ENCODE assay signal across 1 cellular context in the genomic region with DNA sequence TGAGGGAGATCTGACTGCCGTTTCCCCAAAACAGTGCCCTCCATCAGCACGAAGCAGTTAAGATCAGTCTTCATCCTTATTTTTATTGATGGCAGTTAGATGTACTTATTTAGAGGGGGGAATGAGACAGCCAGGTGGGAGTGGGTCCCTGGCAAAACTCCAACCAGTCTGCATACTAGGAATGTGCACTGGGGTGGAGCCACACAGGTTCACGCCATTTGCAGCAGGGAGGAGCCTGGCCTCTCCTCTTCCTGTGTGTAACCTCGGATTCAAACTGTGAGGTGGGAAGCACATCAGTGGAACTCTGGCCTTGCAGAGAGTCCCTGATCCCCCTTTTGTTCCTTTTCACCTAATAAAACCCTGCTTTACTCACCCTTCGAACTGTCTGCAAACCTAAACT.
TF ChIP-seq lines count a peak whose summit lies in the region.

No MANE protein-coding gene starts in this region.

TF ChIP-seq in GM23338, 12 proteins besides CTCF, POLR2A, EP300 and RAD21:
- TF ChIP-seq, protein P1, sequence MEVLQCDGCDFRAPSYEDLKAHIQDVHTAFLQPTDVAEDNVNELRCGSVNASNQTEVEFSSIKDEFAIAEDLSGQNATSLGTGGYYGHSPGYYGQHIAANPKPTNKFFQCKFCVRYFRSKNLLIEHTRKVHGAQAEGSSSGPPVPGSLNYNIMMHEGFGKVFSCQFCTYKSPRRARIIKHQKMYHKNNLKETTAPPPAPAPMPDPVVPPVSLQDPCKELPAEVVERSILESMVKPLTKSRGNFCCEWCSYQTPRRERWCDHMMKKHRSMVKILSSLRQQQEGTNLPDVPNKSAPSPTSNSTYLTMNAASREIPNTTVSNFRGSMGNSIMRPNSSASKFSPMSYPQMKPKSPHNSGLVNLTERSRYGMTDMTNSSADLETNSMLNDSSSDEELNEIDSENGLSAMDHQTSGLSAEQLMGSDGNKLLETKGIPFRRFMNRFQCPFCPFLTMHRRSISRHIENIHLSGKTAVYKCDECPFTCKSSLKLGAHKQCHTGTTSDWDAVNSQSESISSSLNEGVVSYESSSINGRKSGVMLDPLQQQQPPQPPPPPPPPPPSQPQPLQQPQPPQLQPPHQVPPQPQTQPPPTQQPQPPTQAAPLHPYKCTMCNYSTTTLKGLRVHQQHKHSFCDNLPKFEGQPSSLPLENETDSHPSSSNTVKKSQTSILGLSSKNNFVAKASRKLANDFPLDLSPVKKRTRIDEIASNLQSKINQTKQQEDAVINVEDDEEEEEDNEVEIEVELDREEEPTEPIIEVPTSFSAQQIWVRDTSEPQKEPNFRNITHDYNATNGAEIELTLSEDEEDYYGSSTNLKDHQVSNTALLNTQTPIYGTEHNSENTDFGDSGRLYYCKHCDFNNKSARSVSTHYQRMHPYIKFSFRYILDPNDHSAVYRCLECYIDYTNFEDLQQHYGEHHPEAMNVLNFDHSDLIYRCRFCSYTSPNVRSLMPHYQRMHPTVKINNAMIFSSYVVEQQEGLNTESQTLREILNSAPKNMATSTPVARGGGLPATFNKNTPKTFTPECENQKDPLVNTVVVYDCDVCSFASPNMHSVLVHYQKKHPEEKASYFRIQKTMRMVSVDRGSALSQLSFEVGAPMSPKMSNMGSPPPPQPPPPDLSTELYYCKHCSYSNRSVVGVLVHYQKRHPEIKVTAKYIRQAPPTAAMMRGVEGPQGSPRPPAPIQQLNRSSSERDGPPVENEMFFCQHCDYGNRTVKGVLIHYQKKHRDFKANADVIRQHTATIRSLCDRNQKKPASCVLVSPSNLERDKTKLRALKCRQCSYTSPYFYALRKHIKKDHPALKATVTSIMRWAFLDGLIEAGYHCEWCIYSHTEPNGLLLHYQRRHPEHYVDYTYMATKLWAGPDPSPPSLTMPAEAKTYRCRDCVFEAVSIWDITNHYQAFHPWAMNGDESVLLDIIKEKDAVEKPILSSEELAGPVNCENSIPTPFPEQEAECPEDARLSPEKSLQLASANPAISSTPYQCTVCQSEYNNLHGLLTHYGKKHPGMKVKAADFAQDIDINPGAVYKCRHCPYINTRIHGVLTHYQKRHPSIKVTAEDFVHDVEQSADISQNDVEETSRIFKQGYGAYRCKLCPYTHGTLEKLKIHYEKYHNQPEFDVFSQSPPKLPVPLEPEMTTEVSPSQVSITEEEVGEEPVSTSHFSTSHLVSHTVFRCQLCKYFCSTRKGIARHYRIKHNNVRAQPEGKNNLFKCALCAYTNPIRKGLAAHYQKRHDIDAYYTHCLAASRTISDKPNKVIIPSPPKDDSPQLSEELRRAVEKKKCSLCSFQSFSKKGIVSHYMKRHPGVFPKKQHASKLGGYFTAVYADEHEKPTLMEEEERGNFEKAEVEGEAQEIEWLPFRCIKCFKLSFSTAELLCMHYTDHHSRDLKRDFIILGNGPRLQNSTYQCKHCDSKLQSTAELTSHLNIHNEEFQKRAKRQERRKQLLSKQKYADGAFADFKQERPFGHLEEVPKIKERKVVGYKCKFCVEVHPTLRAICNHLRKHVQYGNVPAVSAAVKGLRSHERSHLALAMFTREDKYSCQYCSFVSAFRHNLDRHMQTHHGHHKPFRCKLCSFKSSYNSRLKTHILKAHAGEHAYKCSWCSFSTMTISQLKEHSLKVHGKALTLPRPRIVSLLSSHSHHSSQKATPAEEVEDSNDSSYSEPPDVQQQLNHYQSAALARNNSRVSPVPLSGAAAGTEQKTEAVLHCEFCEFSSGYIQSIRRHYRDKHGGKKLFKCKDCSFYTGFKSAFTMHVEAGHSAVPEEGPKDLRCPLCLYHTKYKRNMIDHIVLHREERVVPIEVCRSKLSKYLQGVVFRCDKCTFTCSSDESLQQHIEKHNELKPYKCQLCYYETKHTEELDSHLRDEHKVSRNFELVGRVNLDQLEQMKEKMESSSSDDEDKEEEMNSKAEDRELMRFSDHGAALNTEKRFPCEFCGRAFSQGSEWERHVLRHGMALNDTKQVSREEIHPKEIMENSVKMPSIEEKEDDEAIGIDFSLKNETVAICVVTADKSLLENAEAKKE (CRISPR knock-in tag; IDR thresholded peaks at IDR 0.05), result no peak
- TF ChIP-seq POLR2AphosphoS5 (IDR thresholded peaks at IDR 0.05; ENCODE audit: low read depth) (no peak), STAT1 (IDR thresholded peaks at IDR 0.05; ENCODE audit: unreplicated experiment) (no peak), EZH2 (IDR thresholded peaks at IDR 0.05; ENCODE audit: low read depth, unreplicated experiment) (no peak), JUNB (IDR thresholded peaks at IDR 0.05; ENCODE audit: unreplicated experiment) (no peak), CREB1 (CRISPR knock-in tag; IDR thresholded peaks at IDR 0.05; ENCODE audit: low read depth) (no peak), ZNF114 (CRISPR knock-in tag; IDR thresholded peaks at IDR 0.05) (no peak), NANOG (IDR thresholded peaks at IDR 0.05; ENCODE audit: borderline replicate concordance) (no peak), EZH2phosphoT487 (IDR thresholded peaks at IDR 0.05; ENCODE audit: unreplicated experiment) (no peak)
- TF ChIP-seq, protein P2, sequence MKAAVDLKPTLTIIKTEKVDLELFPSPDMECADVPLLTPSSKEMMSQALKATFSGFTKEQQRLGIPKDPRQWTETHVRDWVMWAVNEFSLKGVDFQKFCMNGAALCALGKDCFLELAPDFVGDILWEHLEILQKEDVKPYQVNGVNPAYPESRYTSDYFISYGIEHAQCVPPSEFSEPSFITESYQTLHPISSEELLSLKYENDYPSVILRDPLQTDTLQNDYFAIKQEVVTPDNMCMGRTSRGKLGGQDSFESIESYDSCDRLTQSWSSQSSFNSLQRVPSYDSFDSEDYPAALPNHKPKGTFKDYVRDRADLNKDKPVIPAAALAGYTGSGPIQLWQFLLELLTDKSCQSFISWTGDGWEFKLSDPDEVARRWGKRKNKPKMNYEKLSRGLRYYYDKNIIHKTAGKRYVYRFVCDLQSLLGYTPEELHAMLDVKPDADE (IDR thresholded peaks at IDR 0.05), result no peak
- TF ChIP-seq, protein P3, sequence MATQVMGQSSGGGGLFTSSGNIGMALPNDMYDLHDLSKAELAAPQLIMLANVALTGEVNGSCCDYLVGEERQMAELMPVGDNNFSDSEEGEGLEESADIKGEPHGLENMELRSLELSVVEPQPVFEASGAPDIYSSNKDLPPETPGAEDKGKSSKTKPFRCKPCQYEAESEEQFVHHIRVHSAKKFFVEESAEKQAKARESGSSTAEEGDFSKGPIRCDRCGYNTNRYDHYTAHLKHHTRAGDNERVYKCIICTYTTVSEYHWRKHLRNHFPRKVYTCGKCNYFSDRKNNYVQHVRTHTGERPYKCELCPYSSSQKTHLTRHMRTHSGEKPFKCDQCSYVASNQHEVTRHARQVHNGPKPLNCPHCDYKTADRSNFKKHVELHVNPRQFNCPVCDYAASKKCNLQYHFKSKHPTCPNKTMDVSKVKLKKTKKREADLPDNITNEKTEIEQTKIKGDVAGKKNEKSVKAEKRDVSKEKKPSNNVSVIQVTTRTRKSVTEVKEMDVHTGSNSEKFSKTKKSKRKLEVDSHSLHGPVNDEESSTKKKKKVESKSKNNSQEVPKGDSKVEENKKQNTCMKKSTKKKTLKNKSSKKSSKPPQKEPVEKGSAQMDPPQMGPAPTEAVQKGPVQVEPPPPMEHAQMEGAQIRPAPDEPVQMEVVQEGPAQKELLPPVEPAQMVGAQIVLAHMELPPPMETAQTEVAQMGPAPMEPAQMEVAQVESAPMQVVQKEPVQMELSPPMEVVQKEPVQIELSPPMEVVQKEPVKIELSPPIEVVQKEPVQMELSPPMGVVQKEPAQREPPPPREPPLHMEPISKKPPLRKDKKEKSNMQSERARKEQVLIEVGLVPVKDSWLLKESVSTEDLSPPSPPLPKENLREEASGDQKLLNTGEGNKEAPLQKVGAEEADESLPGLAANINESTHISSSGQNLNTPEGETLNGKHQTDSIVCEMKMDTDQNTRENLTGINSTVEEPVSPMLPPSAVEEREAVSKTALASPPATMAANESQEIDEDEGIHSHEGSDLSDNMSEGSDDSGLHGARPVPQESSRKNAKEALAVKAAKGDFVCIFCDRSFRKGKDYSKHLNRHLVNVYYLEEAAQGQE (IDR thresholded peaks at IDR 0.05; ENCODE audit: unreplicated experiment), result no peak
TF ChIP-seq in GM23338: peak in this region for 0.
